In the genomic region with DNA sequence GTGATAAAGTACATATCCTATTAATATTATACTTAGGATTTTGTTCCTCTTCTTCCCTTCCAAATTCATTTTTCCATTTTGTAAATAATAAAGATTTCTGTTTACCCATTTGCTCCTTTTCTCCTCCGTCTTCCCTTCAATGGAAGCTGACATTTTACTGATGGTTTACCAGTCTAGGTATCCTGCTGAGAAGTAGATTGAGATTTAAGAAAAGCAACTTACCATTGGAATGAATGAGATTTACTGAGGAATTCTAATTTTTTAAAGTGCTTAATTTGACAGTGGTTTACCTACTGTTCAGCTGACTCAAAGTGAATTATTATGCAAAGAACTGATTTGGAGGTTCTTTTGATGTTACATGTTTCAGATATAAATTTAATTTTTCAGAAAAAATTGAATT, we compare ENCODE assay signal across 15 cellular contexts. TPM values are rescaled to one million over a fixed set of nuclear protein-coding genes. Genes with fewer than 3 reads are reported as not detected.
DNase-seq lines count a peak whose midpoint lies in the region; ATAC-seq, FAIRE-seq and TF ChIP-seq lines count a peak whose summit lies in the region.
"Had no signal": no experiment of that assay in that cellular context is flagged by ENCODE, and none has a peak within 500 bp of the region (broad histone marks: within the 10 kb centered on the region; RNA-seq: fewer than 3 reads in every experiment).

No MANE protein-coding gene starts in this region.

- H3K4me2 ChIP-seq in HepG2 (ENCODE audit: low read depth, low read length) (peak overlapping the region; percentile 93), trophoblast cell (ENCODE audit: low read length) (no peak overlapping the region)

- H3K27me3 ChIP-seq in HepG2 (ENCODE audit: control insufficient read depth in 1 of 2, insufficient read depth in 2 of 2, low read length in 2 of 2) (no peaks in the 10 kb centered on the region), right lobe of liver (no peaks in the 10 kb centered on the region), iPS-20b (ENCODE audit: insufficient read depth, low read length) (peaks cover 22% of the 10 kb centered on the region; the same call in 1 of the 2 replicates), trophoblast cell (ENCODE audit: insufficient read depth, low read length) (no peaks in the 10 kb centered on the region)
- H3K27me3 ChIP-seq: gastroesophageal sphincter had no signal

- no peak for FAIRE-seq in HepG2 (lab: Jason Lieb, UNC)

- TF ChIP-seq POLR2A in HepG2 (IDR thresholded peaks at IDR 0.05; ENCODE audit: insufficient read depth in 1 of 2, low read depth in 2 of 2, low read length in 2 of 2) = no peak
- TF ChIP-seq POLR2A in right lobe of liver (IDR thresholded peaks at IDR 0.05) = no peak

- H3K4me3 Mint-ChIP-seq in T-cell = peak overlapping the region in 2 of 3 donors; percentile 87 to 91
- H3K4me3 Mint-ChIP-seq: memory B cell had no signal

- H3K4me3 ChIP-seq in HepG2 (replicated peaks in 1 of 3; ENCODE audit: insufficient read depth in 1 of 3, low read depth in 2 of 3, low read length in 3 of 3) (peak overlapping the region in 2 of 3 experiments; percentile 23 to 83; a peak in 5 of 6 replicates), right lobe of liver (no peak overlapping the region), iPS-20b (ENCODE audit: low read length) (peak overlapping the region; percentile 74; the same call in 1 of the 2 replicates), trophoblast cell (ENCODE audit: low read depth, low read length) (no peak overlapping the region)

- BruUV-seq in HepG2 (replicated peaks; lab: Mats Ljungman, UMichigan) = no TSS peak

- no peak overlapping the region for H2AK5ac ChIP-seq in trophoblast cell (ENCODE audit: low read length)

- no peak overlapping the region for H2BK120ac ChIP-seq in trophoblast cell (ENCODE audit: insufficient read depth, low read length, poor library complexity)

- no peak overlapping the region for H4K91ac ChIP-seq in trophoblast cell (ENCODE audit: low read depth, low read length)

- H3K4me1 Mint-ChIP-seq in T-cell = peaks cover 28 to 35% (median 29%) of the 10 kb centered on the region in 3 donors

- no peaks in the 10 kb centered on the region; the same call in 1 of the 2 replicates for H4K20me1 ChIP-seq in HepG2 (ENCODE audit: insufficient read depth, low read length)

- H3K4me1 ChIP-seq in HepG2 (ENCODE audit: insufficient read depth, low read length) (peaks cover 35% of the 10 kb centered on the region), right lobe of liver (peaks cover 0 to 6% (median 2%) of the 10 kb centered on the region in 4 donors), iPS-20b (ENCODE audit: insufficient read depth, low read length) (peaks cover 15% of the 10 kb centered on the region; the same call in 1 of the 2 replicates), trophoblast cell (ENCODE audit: control insufficient read depth in 1 of 2, insufficient read depth in 2 of 2, low read length in 2 of 2) (peaks cover 0 to 3% of the 10 kb centered on the region in 2 experiments)

- TF ChIP-seq CTCF in HepG2 (CRISPR knock-in tag; IDR thresholded peaks at IDR 0.05) (no peak), right lobe of liver (IDR thresholded peaks at IDR 0.05) (no peak)

- TF ChIP-seq RAD21 in HepG2 (CRISPR knock-in tag; IDR thresholded peaks at IDR 0.05) = no peak

- H3K79me2 ChIP-seq in HepG2 (ENCODE audit: insufficient read depth, low read length) (peaks cover 34% of the 10 kb centered on the region), trophoblast cell (ENCODE audit: control insufficient read depth, insufficient read depth, low read length, poor library complexity) (peaks cover 7% of the 10 kb centered on the region)

- no peaks in the 10 kb centered on the region for H3K9me3 ChIP-seq in HepG2 (ENCODE audit: low read length)
- no peaks in the 10 kb centered on the region for H3K9me3 ChIP-seq in right lobe of liver
- H3K9me3 ChIP-seq in iPS-20b (ENCODE audit: insufficient read depth, low read depth, low read length) = no peaks in the 10 kb centered on the region
- no peaks in the 10 kb centered on the region for H3K9me3 ChIP-seq in trophoblast cell (ENCODE audit: insufficient read depth, low read depth, low read length)
- H3K9me3 ChIP-seq: gastroesophageal sphincter had no signal

- no peak overlapping the region for H3K14ac ChIP-seq in trophoblast cell (ENCODE audit: low read length)

- H2BK5ac ChIP-seq in trophoblast cell (ENCODE audit: low read depth, low read length, poor library complexity) = no peak overlapping the region

- no peak for DNase-seq in HepG2 (ENCODE audit: low spot score)
- no peak for DNase-seq in right lobe of liver
- DNase-seq in T-cell = no peak
- DNase-seq in activated CD4-positive, CD25-positive, alpha-beta regulatory T cell (lab: John Stamatoyannopoulos, UW) = no peak
- no peak for DNase-seq in Ammon's horn (ENCODE audit: low spot score)
- DNase-seq in trophoblast cell = no peak
- no peak for DNase-seq in dedifferentiated amniotic fluid mesenchymal stem cell (ENCODE audit: extremely low spot score)
- DNase-seq: activated CD8-positive, alpha-beta memory T cell treated with anti-CD3 and anti-CD28 coated beads, Interleukin-2, amount 50 U/mL, for 4 hours; cerebellar nuclear complex; NCI-H510A had no signal

- no peaks in the 10 kb centered on the region for H3K9me3 Mint-ChIP-seq in T-cell
- H3K9me3 Mint-ChIP-seq: memory B cell; stimulated activated effector memory CD8-positive, alpha-beta T cell treated with anti-CD3 and anti-CD28 coated beads, Interleukin-12 subunit alpha, Interleukin-12 subunit beta, amount 100 ng/mL, for 72 hours had no signal

- 86% methylated on average over 1 of the region's 1 CpG for WGBS in HepG2 (ENCODE audit: low lambda C conversion rate)
- 80% methylated on average over 1 of the region's 1 CpG for WGBS in right lobe of liver (ENCODE audit: insufficient coverage, low coverage, low lambda C conversion rate, missing lambda C conversion rate)
- no CpG with 5 or more reads among the region's 1 CpG for WGBS in trophoblast cell (ENCODE audit: extremely low coverage, insufficient coverage, insufficient read length)

- no peak for TF ChIP-seq EP300 in HepG2 (IDR thresholded peaks at IDR 0.05; ENCODE audit: low read depth in 2 of 2, low read length in 2 of 2)
- no peak for TF ChIP-seq EP300 in HepG2 (CRISPR knock-in tag; IDR thresholded peaks at IDR 0.05; ENCODE audit: borderline replicate concordance)

- no peak overlapping the region for H2BK12ac ChIP-seq in trophoblast cell (ENCODE audit: low read length)

- H3K79me1 ChIP-seq in trophoblast cell (ENCODE audit: low read length) = peaks cover 10% of the 10 kb centered on the region

- H2AFZ ChIP-seq in HepG2 (ENCODE audit: low read length) (no peak overlapping the region), trophoblast cell (ENCODE audit: insufficient read depth, low read length, poor library complexity) (no peak overlapping the region)

- H3K4ac ChIP-seq in trophoblast cell (ENCODE audit: low read depth, low read length) = no peak overlapping the region

- no peak overlapping the region for H3K18ac ChIP-seq in trophoblast cell (ENCODE audit: low read length)

- H4K8ac ChIP-seq in trophoblast cell (ENCODE audit: low read depth, low read length) = no peak overlapping the region

- in situ Hi-C loops in HepG2 (cut with HindIII; ENCODE audit: extremely low pct_ligation_motif_present, low pct_unique_long_range_greater_than_20kb) = no loop called here

- H3K23ac ChIP-seq in trophoblast cell (ENCODE audit: low read length) = no peak overlapping the region

- H3K36me3 ChIP-seq in HepG2 (replicated peaks in 1 of 2; ENCODE audit: control insufficient read depth in 1 of 2, insufficient read depth in 2 of 2, low read length in 2 of 2) (no peaks in the 10 kb centered on the region), right lobe of liver (peaks cover 0 to 7% (median 0%) of the 10 kb centered on the region in 4 donors), iPS-20b (ENCODE audit: insufficient read depth, low read depth, low read length) (no peaks in the 10 kb centered on the region), trophoblast cell (ENCODE audit: control insufficient read depth in 1 of 2, insufficient read depth in 2 of 2, low read length in 2 of 2) (no peaks in the 10 kb centered on the region)

- intact Hi-C loops in HepG2 (cut with micrococcal nuclease; ENCODE audit: unreplicated experiment) = no loop called here
- intact Hi-C loops in right lobe of liver (cut with DNase I) = no loop called here

- CTCF ChIA-PET in HepG2 (lab: Yijun Ruan, JAX; ENCODE audit: low intra/inter-chr PET ratio, low total read pairs) = no interaction called here
- CTCF ChIA-PET in T-cell (lab: Charles Lee) = interaction anchor here in 1 of 2 donors (1.3 kb wide), 1 partner anchor 313 kb away, joined by 5 read pairs; no protein-coding TSS in a partner anchor

- POLR2A ChIA-PET in HepG2 (lab: Yijun Ruan, JAX) (interaction anchor here (1.2 kb wide), 1 partner anchor 13 kb away, joined by 3 read pairs; no protein-coding TSS in a partner anchor), T-cell (lab: Charles Lee) (no interaction called here)

- H3K36me3 Mint-ChIP-seq in T-cell = peaks cover 5% of the 10 kb centered on the region

- peak overlapping the region; percentile 97; the same call in 1 of the 2 replicates for H3K9ac ChIP-seq in HepG2 (ENCODE audit: insufficient read depth, low read depth, low read length)
- no peak overlapping the region for H3K9ac ChIP-seq in iPS-20b (ENCODE audit: low read depth, low read length)
- H3K9ac ChIP-seq in trophoblast cell (ENCODE audit: low read length) = no peak overlapping the region

- H3K27ac Mint-ChIP-seq in T-cell = no peak overlapping the region
- H3K27ac Mint-ChIP-seq: memory B cell; stimulated activated effector memory CD8-positive, alpha-beta T cell treated with anti-CD3 and anti-CD28 coated beads, Interleukin-12 subunit alpha, Interleukin-12 subunit beta, amount 100 ng/mL, for 72 hours had no signal

- no peak overlapping the region for H3K27ac ChIP-seq in HepG2 (ENCODE audit: extremely low read length, insufficient read depth, low read length)
- H3K27ac ChIP-seq in right lobe of liver = no peak overlapping the region
- H3K27ac ChIP-seq in iPS-20b (ENCODE audit: low read length) = no peak overlapping the region
- H3K27ac ChIP-seq in trophoblast cell (ENCODE audit: low read depth, low read length) = no peak overlapping the region
- H3K27ac ChIP-seq: C4-2B had no signal

- no peaks in the 10 kb centered on the region for H3K27me3 Mint-ChIP-seq in T-cell
- H3K27me3 Mint-ChIP-seq: memory B cell had no signal

- no peak overlapping the region for H4K12ac ChIP-seq in trophoblast cell (ENCODE audit: low read depth, low read length)

- ATAC-seq in HepG2 = no peak
- ATAC-seq in right lobe of liver = no peak
- ATAC-seq in T-cell (replicated peaks in 1 of 4) = no peak
- ATAC-seq: gastroesophageal sphincter; stimulated activated effector memory CD8-positive, alpha-beta T cell treated with anti-CD3 and anti-CD28 coated beads, Interleukin-12 subunit alpha, Interleukin-12 subunit beta, amount 100 ng/mL, for 72 hours had no signal

RNA-seq across cellular contexts. Expression of a gene that starts 2.4 kb away (rescaled TPM):
- total RNA-seq in HepG2 (2016; rRNA removed; fragmentation: Illumina TruSeq; extraction: Trizol) (3.3 and 6.6 TPM in 2 replicates), right lobe of liver (1 to 10 TPM; 1.4 to 3.0 (median 2.3) TPM), T-cell (1 to 10 TPM; 8.2 to 9.3 (median 8.9) TPM)
- 9.3 and 10.8 TPM in 2 replicates for total RNA-seq in HepG2 (2016; cell fraction: cytosol; rRNA removed; fragmentation: Illumina TruSeq; extraction: Trizol; ENCODE audit: low read depth)
- 5.7 and 8.0 TPM in 2 replicates for total RNA-seq in HepG2 (2016; cell fraction: insoluble cytoplasmic fraction; rRNA removed; fragmentation: Illumina TruSeq; extraction: Trizol)
- 11.0 and 12.6 TPM in 2 replicates for total RNA-seq in HepG2 (2016; cell fraction: membrane; rRNA removed; fragmentation: Illumina TruSeq; extraction: Trizol)
- 7.4 and 9.6 TPM in 2 replicates for total RNA-seq in HepG2 (2016; cell fraction: nucleus; rRNA removed; fragmentation: Illumina TruSeq; extraction: Trizol)
- polyA plus RNA-seq in HepG2 (2011; rRNA removed) = 2.1 and 2.2 TPM in 2 replicates
- polyA plus RNA-seq in HepG2 (2011; cell fraction: cytosol; rRNA removed) = 2.0 and 3.5 TPM in 2 replicates
- polyA plus RNA-seq in HepG2 (2011; cell fraction: nucleus; rRNA removed) = 2.5 and 4.0 TPM in 2 replicates
- polyA plus RNA-seq in HepG2 (2012) = 3.3 and 7.5 TPM in 2 replicates
- 16.3 and 18.5 TPM in 2 replicates for polyA plus RNA-seq in HepG2 (2016; cell fraction: cytosol; fragmentation: Illumina TruSeq; extraction: Trizol; ENCODE audit: low read depth)
- polyA plus RNA-seq in HepG2 (2016; cell fraction: insoluble cytoplasmic fraction; fragmentation: Illumina TruSeq; extraction: Trizol; ENCODE audit: low read depth) = 4.1 and 6.7 TPM in 2 replicates
- polyA plus RNA-seq in HepG2 (2016; cell fraction: membrane; fragmentation: Illumina TruSeq; extraction: Trizol; ENCODE audit: low read depth) = 12.1 and 12.7 TPM in 2 replicates
- polyA plus RNA-seq in HepG2 (2016; cell fraction: nucleus; fragmentation: Illumina TruSeq; extraction: Trizol; ENCODE audit: insufficient read depth, low read depth) = 8.7 and 10.8 TPM in 2 replicates
- polyA minus RNA-seq in HepG2 (2011; rRNA and poly(A)+ RNA removed; ENCODE audit: low replicate concordance) = 2.5 and 4.0 TPM in 2 replicates
- polyA minus RNA-seq in HepG2 (2011; cell fraction: cytosol; rRNA and poly(A)+ RNA removed) = 1.6 and 2.4 TPM in 2 replicates
- polyA minus RNA-seq in HepG2 (2011; cell fraction: nucleus; rRNA and poly(A)+ RNA removed) = 10.1 and 14.8 TPM in 2 replicates
- 3.0 and 4.2 TPM in 2 replicates for polyA plus RNA-seq in trophoblast cell (2013)

RNA-seq across cellular contexts. Expression of a gene that starts 19.2 kb away (rescaled TPM):
- total RNA-seq in HepG2 (2016; rRNA removed; fragmentation: Illumina TruSeq; extraction: Trizol) = 4.3 and 6.3 TPM in 2 replicates
- total RNA-seq in HepG2 (2016; cell fraction: cytosol; rRNA removed; fragmentation: Illumina TruSeq; extraction: Trizol; ENCODE audit: low read depth) = 8.3 and 9.2 TPM in 2 replicates
- total RNA-seq in HepG2 (2016; cell fraction: insoluble cytoplasmic fraction; rRNA removed; fragmentation: Illumina TruSeq; extraction: Trizol) = 3.3 and 5.6 TPM in 2 replicates
- total RNA-seq in HepG2 (2016; cell fraction: membrane; rRNA removed; fragmentation: Illumina TruSeq; extraction: Trizol) = 5.7 and 7.1 TPM in 2 replicates
- total RNA-seq in HepG2 (2016; cell fraction: nucleus; rRNA removed; fragmentation: Illumina TruSeq; extraction: Trizol) = 7.3 and 10.3 TPM in 2 replicates
- polyA plus RNA-seq in HepG2 (2011; rRNA removed) = 3.2 and 4.0 TPM in 2 replicates
- 2.4 and 2.5 TPM in 2 replicates for polyA plus RNA-seq in HepG2 (2011; cell fraction: cytosol; rRNA removed)
- 8.1 and 8.7 TPM in 2 replicates for polyA plus RNA-seq in HepG2 (2011; cell fraction: nucleus; rRNA removed)
- polyA plus RNA-seq in HepG2 (2012) = 12.6 and 13.6 TPM in 2 replicates
- polyA plus RNA-seq in HepG2 (2016; cell fraction: cytosol; fragmentation: Illumina TruSeq; extraction: Trizol; ENCODE audit: low read depth) = 3.4 and 3.9 TPM in 2 replicates
- polyA plus RNA-seq in HepG2 (2016; cell fraction: insoluble cytoplasmic fraction; fragmentation: Illumina TruSeq; extraction: Trizol; ENCODE audit: low read depth) = 10.6 and 10.7 TPM in 2 replicates
- 7.3 TPM in 2 replicates for polyA plus RNA-seq in HepG2 (2016; cell fraction: membrane; fragmentation: Illumina TruSeq; extraction: Trizol; ENCODE audit: low read depth)
- 9.9 and 12.6 TPM in 2 replicates for polyA plus RNA-seq in HepG2 (2016; cell fraction: nucleus; fragmentation: Illumina TruSeq; extraction: Trizol; ENCODE audit: insufficient read depth, low read depth)
- 7.5 and 17.7 TPM in 2 replicates for polyA minus RNA-seq in HepG2 (2011; rRNA and poly(A)+ RNA removed; ENCODE audit: low replicate concordance)
- 4.9 and 7.3 TPM in 2 replicates for polyA minus RNA-seq in HepG2 (2011; cell fraction: cytosol; rRNA and poly(A)+ RNA removed)
- polyA minus RNA-seq in HepG2 (2011; cell fraction: nucleus; rRNA and poly(A)+ RNA removed) = 24.7 and 28.5 TPM in 2 replicates
- total RNA-seq in right lobe of liver = 10 to 100 TPM in 1 of 6 experiments, 1 to 10 TPM in 5; 5.0 to 11.6 (median 8.8) TPM
- total RNA-seq in T-cell = 10 to 100 TPM; 24.5 to 35.5 (median 28.5) TPM
- polyA plus RNA-seq in trophoblast cell (2013) = 9.7 and 10.7 TPM in 2 replicates

Comparison
In these comparisons a context has a peak if more than half of its experiments do, and no peak if none do; other contexts are left out.
1. H3K4me3 ChIP-seq: peak in HepG2 (2 of 3) and iPS-20b (single experiment); none in right lobe of liver (0 of 3) and trophoblast cell (single experiment).